In the genomic region with DNA sequence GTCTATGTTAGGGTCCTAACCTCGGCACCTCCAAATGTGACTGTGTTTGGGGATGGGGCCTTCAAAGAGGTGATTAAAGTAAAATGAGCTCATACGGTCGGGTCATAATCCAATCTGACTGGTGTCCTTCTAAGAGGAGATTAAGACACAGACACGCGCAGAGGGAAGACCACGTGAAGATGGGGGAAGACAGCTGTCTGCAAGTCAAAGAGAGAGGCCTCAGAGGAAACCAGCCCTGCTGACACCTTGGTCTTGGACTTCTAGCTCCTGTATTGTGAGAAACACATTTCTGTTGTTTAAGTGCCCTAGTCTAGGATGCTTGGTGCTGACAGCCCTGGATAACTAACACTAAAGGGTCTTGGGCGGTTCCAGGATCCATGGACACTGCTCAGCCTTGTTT, we compare ENCODE assay signal across 19 cellular contexts.
"Had no signal": no experiment of that assay in that cellular context is flagged by ENCODE, and none has a peak within 500 bp of the region (broad histone marks: within the 10 kb centered on the region; RNA-seq: fewer than 3 reads in every experiment).

No MANE protein-coding gene starts in this region.

- H3K27me3 ChIP-seq: tibial nerve, uterus had no signal

- H3K4me1 ChIP-seq: left lung, tibial nerve, uterus had no signal

- ATAC-seq: activated CD4-positive, CD25-positive, alpha-beta regulatory T cell treated with anti-CD3 and anti-CD28 coated beads, Interleukin-2, amount 50 U/mL, for 24 hours; activated CD8-positive, alpha-beta T cell treated with anti-CD3 and anti-CD28 coated beads, Interleukin-2, amount 10 ng/mL, durations not matched to agents 7 days and 5 days; left lung had no signal

- DNase-seq: activated CD4-positive, alpha-beta T cell treated with anti-CD3 and anti-CD28 coated beads, Interleukin-2, amount 10 ng/mL, durations not matched to agents 7 days and 5 days; activated CD8-positive, alpha-beta memory T cell treated with anti-CD3 and anti-CD28 coated beads, Interleukin-2, amount 50 U/mL, for 4 hours; activated CD8-positive, alpha-beta T cell treated with anti-CD3 and anti-CD28 coated beads, Interleukin-2, amount 10 ng/mL, durations not matched to agents 7 days and 5 days; activated gamma-delta T cell; activated T-cell treated with anti-CD3 and anti-CD28 coated beads, Interleukin-2, amount 50 U/mL, for 48 hours; amniotic stem cell; occipital lobe; retina; stimulated activated CD4-positive, alpha-beta T cell treated with anti-CD3 and anti-CD28 coated beads, Interleukin-2, amount 100 ng/mL, for 24 hours; stimulated activated naive CD4-positive, alpha-beta T cell treated with Interleukin-2 at 50 U/mL for 16 hours; T-helper 1 cell; T-helper 9 cell had no signal

- H3K9me3 ChIP-seq: left lung, tibial nerve, uterus had no signal

- H3K9me3 Mint-ChIP-seq: activated CD4-positive, alpha-beta T cell treated with anti-CD3 and anti-CD28 coated beads, Interleukin-2, amount 10 ng/mL, durations not matched to agents 7 days and 5 days; mesothelial cell of epicardium had no signal

- H3K27ac ChIP-seq: epithelial cell of prostate, left lung, tibial nerve, uterus had no signal

- H3K4me3 Mint-ChIP-seq: activated CD4-positive, alpha-beta T cell treated with anti-CD3 and anti-CD28 coated beads, Interleukin-2, amount 10 ng/mL, durations not matched to agents 7 days and 5 days; activated CD8-positive, alpha-beta T cell treated with anti-CD3 and anti-CD28 coated beads, Interleukin-2, amount 10 ng/mL, durations not matched to agents 7 days and 5 days; activated naive CD8-positive, alpha-beta T cell; mesothelial cell of epicardium had no signal

- H3K27ac Mint-ChIP-seq: activated CD8-positive, alpha-beta T cell treated with anti-CD3 and anti-CD28 coated beads, Interleukin-2, amount 10 ng/mL, durations not matched to agents 7 days and 5 days; activated naive CD8-positive, alpha-beta T cell had no signal

- H3K4me1 Mint-ChIP-seq: activated CD4-positive, alpha-beta T cell treated with anti-CD3 and anti-CD28 coated beads, Interleukin-2, amount 10 ng/mL, durations not matched to agents 7 days and 5 days had no signal

- H3K36me3 Mint-ChIP-seq: activated naive CD8-positive, alpha-beta T cell; mesothelial cell of epicardium had no signal

- H3K36me3 ChIP-seq: left lung, tibial nerve, uterus had no signal

- H3K4me3 ChIP-seq: left lung, tibial nerve, uterus had no signal
